Comparison of ENCODE assay signal across 1 cellular context in the genomic region with DNA sequence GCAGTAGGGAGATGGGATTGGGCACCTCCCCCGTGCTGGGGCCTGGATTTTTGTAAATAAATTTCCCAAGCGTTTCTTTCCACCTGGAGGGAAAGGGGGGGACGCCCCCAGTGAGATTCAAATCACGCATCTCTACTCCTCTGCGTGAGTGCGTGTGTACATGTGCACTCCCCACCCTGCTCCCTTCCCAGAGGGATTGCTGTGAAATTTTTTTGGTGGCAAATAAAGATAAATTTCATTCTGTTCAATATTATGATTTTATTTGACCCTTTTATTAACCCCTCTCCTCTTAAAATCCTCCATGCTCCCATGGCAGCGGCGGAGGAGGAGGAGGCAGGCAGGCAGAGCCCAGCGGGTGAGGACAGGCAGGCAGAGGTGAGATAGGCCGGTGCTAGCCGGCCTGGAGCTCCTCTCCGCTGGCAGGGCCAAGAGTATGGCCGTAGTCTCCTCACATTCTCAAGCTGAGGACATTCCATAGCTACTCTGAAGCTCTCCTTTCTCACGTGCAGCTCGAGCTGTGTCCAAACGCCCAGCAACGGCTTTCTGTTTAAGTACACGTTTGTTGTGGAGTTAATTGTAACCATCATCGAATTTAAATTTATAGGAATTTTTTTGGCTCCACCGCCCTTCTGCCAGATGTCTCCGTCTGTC.
TF ChIP-seq lines count a peak whose summit lies in the region.

No MANE protein-coding gene starts in this region.

TF ChIP-seq in GM23338, 12 proteins besides CTCF, POLR2A, EP300 and RAD21:
- TF ChIP-seq, protein P1, sequence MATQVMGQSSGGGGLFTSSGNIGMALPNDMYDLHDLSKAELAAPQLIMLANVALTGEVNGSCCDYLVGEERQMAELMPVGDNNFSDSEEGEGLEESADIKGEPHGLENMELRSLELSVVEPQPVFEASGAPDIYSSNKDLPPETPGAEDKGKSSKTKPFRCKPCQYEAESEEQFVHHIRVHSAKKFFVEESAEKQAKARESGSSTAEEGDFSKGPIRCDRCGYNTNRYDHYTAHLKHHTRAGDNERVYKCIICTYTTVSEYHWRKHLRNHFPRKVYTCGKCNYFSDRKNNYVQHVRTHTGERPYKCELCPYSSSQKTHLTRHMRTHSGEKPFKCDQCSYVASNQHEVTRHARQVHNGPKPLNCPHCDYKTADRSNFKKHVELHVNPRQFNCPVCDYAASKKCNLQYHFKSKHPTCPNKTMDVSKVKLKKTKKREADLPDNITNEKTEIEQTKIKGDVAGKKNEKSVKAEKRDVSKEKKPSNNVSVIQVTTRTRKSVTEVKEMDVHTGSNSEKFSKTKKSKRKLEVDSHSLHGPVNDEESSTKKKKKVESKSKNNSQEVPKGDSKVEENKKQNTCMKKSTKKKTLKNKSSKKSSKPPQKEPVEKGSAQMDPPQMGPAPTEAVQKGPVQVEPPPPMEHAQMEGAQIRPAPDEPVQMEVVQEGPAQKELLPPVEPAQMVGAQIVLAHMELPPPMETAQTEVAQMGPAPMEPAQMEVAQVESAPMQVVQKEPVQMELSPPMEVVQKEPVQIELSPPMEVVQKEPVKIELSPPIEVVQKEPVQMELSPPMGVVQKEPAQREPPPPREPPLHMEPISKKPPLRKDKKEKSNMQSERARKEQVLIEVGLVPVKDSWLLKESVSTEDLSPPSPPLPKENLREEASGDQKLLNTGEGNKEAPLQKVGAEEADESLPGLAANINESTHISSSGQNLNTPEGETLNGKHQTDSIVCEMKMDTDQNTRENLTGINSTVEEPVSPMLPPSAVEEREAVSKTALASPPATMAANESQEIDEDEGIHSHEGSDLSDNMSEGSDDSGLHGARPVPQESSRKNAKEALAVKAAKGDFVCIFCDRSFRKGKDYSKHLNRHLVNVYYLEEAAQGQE (IDR thresholded peaks at IDR 0.05; ENCODE audit: unreplicated experiment): no peak
- TF ChIP-seq EZH2phosphoT487 (IDR thresholded peaks at IDR 0.05; ENCODE audit: unreplicated experiment): peak; percentile 45
- no peak for TF ChIP-seq ZNF331 (CRISPR knock-in tag; IDR thresholded peaks at IDR 0.05; ENCODE audit: low read depth)
- TF ChIP-seq, protein P2, sequence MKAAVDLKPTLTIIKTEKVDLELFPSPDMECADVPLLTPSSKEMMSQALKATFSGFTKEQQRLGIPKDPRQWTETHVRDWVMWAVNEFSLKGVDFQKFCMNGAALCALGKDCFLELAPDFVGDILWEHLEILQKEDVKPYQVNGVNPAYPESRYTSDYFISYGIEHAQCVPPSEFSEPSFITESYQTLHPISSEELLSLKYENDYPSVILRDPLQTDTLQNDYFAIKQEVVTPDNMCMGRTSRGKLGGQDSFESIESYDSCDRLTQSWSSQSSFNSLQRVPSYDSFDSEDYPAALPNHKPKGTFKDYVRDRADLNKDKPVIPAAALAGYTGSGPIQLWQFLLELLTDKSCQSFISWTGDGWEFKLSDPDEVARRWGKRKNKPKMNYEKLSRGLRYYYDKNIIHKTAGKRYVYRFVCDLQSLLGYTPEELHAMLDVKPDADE (IDR thresholded peaks at IDR 0.05): no peak
